Comparison of ENCODE assay signal across 13 cellular contexts in the genomic region with DNA sequence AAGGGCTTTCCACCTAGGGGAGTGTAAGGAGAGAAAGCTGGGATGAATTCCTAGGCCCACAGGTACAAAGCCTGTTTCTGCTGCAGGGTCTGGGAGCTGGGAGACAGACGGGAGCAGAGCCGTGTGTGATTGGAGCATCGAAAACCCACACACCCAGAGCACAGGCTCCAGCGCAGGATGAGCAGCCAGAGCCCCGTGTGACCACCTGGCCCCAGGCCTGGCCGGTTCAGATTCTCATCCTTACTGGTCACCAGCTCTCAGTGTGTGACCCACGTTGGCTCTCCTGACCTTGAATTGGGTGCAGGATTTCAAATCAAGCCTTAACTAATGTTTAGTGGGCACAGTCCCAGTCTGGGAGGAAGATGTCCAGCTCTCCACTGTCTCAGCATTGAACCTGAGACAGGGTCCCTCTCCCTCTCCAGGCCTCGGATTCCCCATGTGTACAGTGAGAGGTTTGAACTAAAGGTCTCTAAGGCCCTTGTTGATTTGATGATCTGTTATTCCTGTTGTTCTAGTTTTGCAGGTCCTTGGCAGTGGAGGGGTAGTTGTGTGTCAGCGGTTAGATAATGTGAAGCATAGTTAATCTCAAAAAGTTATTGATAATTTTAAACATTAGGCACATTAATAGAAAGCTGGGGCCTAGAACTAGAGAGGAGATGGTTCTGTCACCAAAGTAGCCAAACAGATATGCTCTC. TPM values are rescaled to one million over a fixed set of nuclear protein-coding genes. Genes with fewer than 3 reads are reported as not detected.
DNase-seq lines count a peak whose midpoint lies in the region; ATAC-seq and TF ChIP-seq lines count a peak whose summit lies in the region.
"Had no signal": no experiment of that assay in that cellular context is flagged by ENCODE, and none has a peak within 500 bp of the region (broad histone marks: within the 10 kb centered on the region; RNA-seq: fewer than 3 reads in every experiment).

No MANE protein-coding gene starts in this region.

- H3K9me2 ChIP-seq in GM23338 (ENCODE audit: insufficient read depth) = no peaks in the 10 kb centered on the region

- H3F3A ChIP-seq in GM23338 (replicated peaks; ENCODE audit: low read depth) = no peaks in the 10 kb centered on the region

- no peaks in the 10 kb centered on the region; the same call in none of the 2 replicates for H4K20me1 ChIP-seq in GM23338 (replicated peaks; ENCODE audit: insufficient read depth)

- peaks cover 28% of the 10 kb centered on the region for H3K79me2 ChIP-seq in GM23338 (replicated peaks; ENCODE audit: insufficient read depth)

- H3K9me3 ChIP-seq in muscle layer of duodenum (ENCODE audit: control insufficient read depth in 1 of 2, low read length in 2 of 2) = no peaks in the 10 kb centered on the region

- no peak overlapping the region for H2AFZ ChIP-seq in GM23338

- H3K27ac Mint-ChIP-seq in brain = peak overlapping the region in 3 of 5 experiments; percentile 18 to 97 (median 93)
- no peak overlapping the region for H3K27ac Mint-ChIP-seq in GM23338
- H3K27ac Mint-ChIP-seq in osteocyte (ENCODE audit: unreplicated experiment) = no peak overlapping the region
- H3K27ac Mint-ChIP-seq: activated T-helper 2 cell treated with anti-CD3 and anti-CD28 coated beads, Interferon-gamma antibody, Interleukin-2, Interleukin-4, amounts not matched to agents 10 μg/mL and 5 μg/mL and 100 μg/mL, durations not matched to agents 14 hours and 24 hours and 36 hours; T-helper 2 cell treated with Interferon-gamma antibody and Interleukin-4, amounts not matched to agents 5 μg/mL and 100 μg/mL, for 36 hours had no signal

- H3K27me3 Mint-ChIP-seq in brain (no peaks in the 10 kb centered on the region), GM23338 (ENCODE audit: insufficient read depth, low read depth, poor library complexity) (peaks cover 14% of the 10 kb centered on the region), osteocyte (ENCODE audit: unreplicated experiment) (no peaks in the 10 kb centered on the region)

- TF ChIP-seq CTCF in brain (conservative IDR thresholded peaks at IDR 0.05) = no peak
- TF ChIP-seq CTCF in GM23338 (conservative IDR thresholded peaks at IDR 0.05; ENCODE audit: low read depth in 2 of 2) = no peak
- TF ChIP-seq CTCF in osteocyte (IDR thresholded peaks at IDR 0.05) = no peak

- peak; percentile 22 for DNase-seq in COLO668 (lab: John Stamatoyannopoulos, UW; ENCODE audit: unreplicated experiment)
- DNase-seq in HT-29 (ENCODE audit: low spot score) = peak; percentile 50
- no peak for DNase-seq in GM23338 (ENCODE audit: low spot score)
- DNase-seq in osteocyte (ENCODE audit: extremely low spot score, unreplicated experiment) = no peak
- DNase-seq: activated CD4-positive, alpha-beta T cell treated with anti-CD3 and anti-CD28 coated beads, Interleukin-2, amount 50 U/mL, for 48 hours; H7; MV-4-11 had no signal

- H3K36me3 Mint-ChIP-seq in brain (no peaks in the 10 kb centered on the region), GM23338 (ENCODE audit: low read depth) (peaks cover 9% of the 10 kb centered on the region), osteocyte (ENCODE audit: unreplicated experiment) (no peaks in the 10 kb centered on the region)

- H3K4me2 ChIP-seq in GM23338 = no peak overlapping the region

- H3K4me1 ChIP-seq in muscle layer of duodenum (ENCODE audit: control insufficient read depth in 1 of 2, insufficient read depth in 2 of 2, low read length in 2 of 2) = peaks cover 36 to 60% of the 10 kb centered on the region in 2 donors
- peaks cover 5% of the 10 kb centered on the region; the same call in 1 of the 2 replicates for H3K4me1 ChIP-seq in GM23338 (ENCODE audit: insufficient read depth)

- H3K4me3 Mint-ChIP-seq in brain (no peak overlapping the region), GM23338 (no peak overlapping the region; the same call in 2 of the 3 replicates), osteocyte (ENCODE audit: unreplicated experiment) (no peak overlapping the region)
- H3K4me3 Mint-ChIP-seq: T-helper 2 cell treated with Interferon-gamma antibody and Interleukin-4, amounts not matched to agents 5 μg/mL and 100 μg/mL, for 36 hours had no signal

- H3K4me3 ChIP-seq in muscle layer of duodenum (ENCODE audit: low read depth in 1 of 2, low read length in 2 of 2) = no peak overlapping the region
- H3K4me3 ChIP-seq in GM23338 = no peak overlapping the region

- H3K27me3 ChIP-seq in muscle layer of duodenum (ENCODE audit: low read depth, low read length) (no peaks in the 10 kb centered on the region), GM23338 (ENCODE audit: insufficient read depth) (no peaks in the 10 kb centered on the region)

- H3K27ac ChIP-seq in muscle layer of duodenum (ENCODE audit: low read length) (peak overlapping the region; percentile 64), GM23338 (ENCODE audit: low read depth) (no peak overlapping the region)

- H3K36me3 ChIP-seq in muscle layer of duodenum (ENCODE audit: control insufficient read depth in 1 of 2, insufficient read depth in 2 of 2, low read length in 2 of 2) (no peaks in the 10 kb centered on the region), GM23338 (ENCODE audit: insufficient read depth) (no peaks in the 10 kb centered on the region)

- ATAC-seq in HG02840 (IDR thresholded peaks at IDR 0.05; ENCODE audit: low FRiP score, unreplicated experiment) = no peak
- no peak for ATAC-seq in GM23338
- ATAC-seq in GM18520 (IDR thresholded peaks at IDR 0.05; ENCODE audit: unreplicated experiment) = no peak

- peaks cover 55% of the 10 kb centered on the region for H3K4me1 Mint-ChIP-seq in brain
- H3K4me1 Mint-ChIP-seq in GM23338 = peaks cover 43% of the 10 kb centered on the region
- peaks cover 12% of the 10 kb centered on the region for H3K4me1 Mint-ChIP-seq in osteocyte (ENCODE audit: unreplicated experiment)

- H3K9me3 Mint-ChIP-seq in brain (no peaks in the 10 kb centered on the region), GM23338 (peaks cover 3% of the 10 kb centered on the region), osteocyte (ENCODE audit: unreplicated experiment) (no peaks in the 10 kb centered on the region)

TF ChIP-seq in GM23338, 12 proteins besides CTCF, POLR2A, EP300 and RAD21 (continues in another document):
- no peak for TF ChIP-seq ZNF114 (CRISPR knock-in tag; IDR thresholded peaks at IDR 0.05)
- TF ChIP-seq NANOG (IDR thresholded peaks at IDR 0.05; ENCODE audit: borderline replicate concordance) = no peak
- TF ChIP-seq ZNF331 (CRISPR knock-in tag; IDR thresholded peaks at IDR 0.05; ENCODE audit: low read depth) = no peak
- TF ChIP-seq CREB1 (CRISPR knock-in tag; IDR thresholded peaks at IDR 0.05; ENCODE audit: low read depth) = no peak

RNA-seq across cellular contexts. Expression of a gene that starts 50.1 kb away (rescaled TPM):
- total RNA-seq in HT-29 (2014; rRNA removed; shearing (Covaris generic)) = 2.3 and 2.6 TPM in 2 replicates
- polyA plus RNA-seq in brain (ENCODE audit: insufficient read depth, low read depth, low replicate concordance) (0.41 TPM), GM23338 (2016; fragmentation: Nextera tagmentation; extraction: Ambion mirVana) (9.7 and 11.2 TPM in 2 replicates)
- total RNA-seq in GM23338 (2014; rRNA removed; shearing (Covaris generic)) = 10.6 and 11.4 TPM in 2 replicates
- total RNA-seq in osteocyte = 2.5 and 3.3 TPM in 2 replicates

Comparison
In these comparisons a context has a peak if more than half of its experiments do, and no peak if none do; other contexts are left out.
1. DNase-seq: peak in COLO668 (single experiment) and HT-29 (single experiment); none in GM23338 (single experiment) and osteocyte (single experiment).
2. H3K27ac Mint-ChIP-seq: peak in brain (3 of 5); none in GM23338 (single experiment) and osteocyte (single experiment).